ENCODE assay signal across 1 cellular context in the genomic region with DNA sequence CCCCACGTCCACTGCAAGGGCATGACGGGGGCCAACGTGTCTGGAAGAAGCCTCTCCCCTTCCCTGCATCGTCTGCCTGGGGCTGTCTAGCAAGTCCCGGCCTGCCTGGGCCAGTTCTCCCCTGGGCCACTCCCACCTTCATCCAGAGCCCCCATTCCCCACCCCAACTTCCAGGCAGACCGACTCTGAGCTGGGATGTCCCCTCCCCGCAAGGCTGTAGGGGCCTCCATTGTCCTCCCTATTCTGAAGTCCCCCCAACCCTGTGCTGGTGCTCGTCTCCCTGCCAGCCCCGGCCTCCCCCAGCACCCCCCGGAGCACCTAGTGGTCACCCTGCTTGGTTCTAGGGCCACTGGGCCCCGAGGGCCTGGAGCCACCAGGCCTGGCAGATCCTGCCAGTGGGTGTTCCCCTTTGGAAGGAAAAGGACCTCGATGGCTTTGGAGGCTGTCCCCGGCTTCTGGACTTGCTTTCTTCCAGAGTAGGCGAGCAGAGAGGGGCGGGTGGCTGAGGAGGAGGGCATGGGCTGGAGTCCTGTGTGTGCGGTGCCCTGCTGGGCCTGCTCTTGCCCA.
TF ChIP-seq lines count a peak whose summit lies in the region.

No MANE protein-coding gene starts in this region.

TF ChIP-seq in HEK293, 187 proteins besides CTCF, POLR2A, EP300 and RAD21 (continued from another document):
- TF ChIP-seq, protein P1, sequence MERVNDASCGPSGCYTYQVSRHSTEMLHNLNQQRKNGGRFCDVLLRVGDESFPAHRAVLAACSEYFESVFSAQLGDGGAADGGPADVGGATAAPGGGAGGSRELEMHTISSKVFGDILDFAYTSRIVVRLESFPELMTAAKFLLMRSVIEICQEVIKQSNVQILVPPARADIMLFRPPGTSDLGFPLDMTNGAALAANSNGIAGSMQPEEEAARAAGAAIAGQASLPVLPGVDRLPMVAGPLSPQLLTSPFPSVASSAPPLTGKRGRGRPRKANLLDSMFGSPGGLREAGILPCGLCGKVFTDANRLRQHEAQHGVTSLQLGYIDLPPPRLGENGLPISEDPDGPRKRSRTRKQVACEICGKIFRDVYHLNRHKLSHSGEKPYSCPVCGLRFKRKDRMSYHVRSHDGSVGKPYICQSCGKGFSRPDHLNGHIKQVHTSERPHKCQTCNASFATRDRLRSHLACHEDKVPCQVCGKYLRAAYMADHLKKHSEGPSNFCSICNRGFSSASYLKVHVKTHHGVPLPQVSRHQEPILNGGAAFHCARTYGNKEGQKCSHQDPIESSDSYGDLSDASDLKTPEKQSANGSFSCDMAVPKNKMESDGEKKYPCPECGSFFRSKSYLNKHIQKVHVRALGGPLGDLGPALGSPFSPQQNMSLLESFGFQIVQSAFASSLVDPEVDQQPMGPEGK (tag by site-specific recombination; IDR thresholded peaks at IDR 0.05), result peak; percentile 61
TF ChIP-seq in HEK293: peak in this region for 1.
